ENCODE assay signal across 21 cellular contexts in genomic region chr5:57394421-57395210, GRCh38.
"Had no signal": no experiment of that assay in that cellular context is flagged by ENCODE, and none has a peak within 500 bp of the region (broad histone marks: within the 10 kb centered on the region; RNA-seq: fewer than 3 reads in every experiment).

No MANE protein-coding gene starts in this region.

- H3K4me2 ChIP-seq: hepatocyte, smooth muscle cell had no signal

- H3K36me3 ChIP-seq: left ventricle myocardium inferior, ovary, right atrium auricular region, right lobe of liver, transverse colon, upper lobe of right lung had no signal

- H3K9me3 ChIP-seq: ovary, right atrium auricular region, right lobe of liver, transverse colon, upper lobe of right lung had no signal

- H3K27ac ChIP-seq: hepatocyte, left ventricle myocardium inferior, ovary, right atrium auricular region, right lobe of liver, transverse colon, upper lobe of right lung had no signal

- H2AFZ ChIP-seq: hepatocyte had no signal

- H3K4me1 ChIP-seq: left ventricle myocardium inferior, right atrium auricular region, right lobe of liver, transverse colon, upper lobe of right lung had no signal

- H3K79me2 ChIP-seq: hepatocyte had no signal

- H3K4me3 ChIP-seq: hepatocyte, left ventricle myocardium inferior, lung, ovary, right atrium auricular region, right lobe of liver, smooth muscle cell, transverse colon, upper lobe of right lung had no signal

- ATAC-seq: natural killer cell; right lobe of liver; stimulated activated memory B cell treated with anti-CD40 and anti-IgM and Interleukin-4, amounts not matched to agents 10 μg/mL and 1 μg/mL and 100 μg/mL, for 72 hours; stimulated activated naive CD8-positive, alpha-beta T cell treated with anti-CD3 and anti-CD28 coated beads, Interleukin-15, amount 100 ng/mL, for 72 hours; upper lobe of right lung had no signal

- DNase-seq: islet precursor cell; left ventricle myocardium inferior; naive B cell; natural killer cell; nephron progenitor cell; ovary; right lobe of liver; stimulated activated CD4-positive, alpha-beta T cell treated with anti-CD3 and anti-CD28 coated beads, Interleukin-1b, Interleukin-23, amount 100 ng/mL, for 48 hours; stimulated activated CD4-positive, alpha-beta T cell treated with anti-CD3 and anti-CD28 coated beads, Interleukin-2, amount 100 ng/mL, for 48 hours; stimulated activated CD4-positive, alpha-beta T cell treated with anti-CD3 and anti-CD28 coated beads, Interleukin-4, amount 100 ng/mL, for 4 hours; stimulated activated CD8-positive, alpha-beta memory T cell treated with anti-CD3 and anti-CD28 coated beads, Interleukin-4, amount 100 ng/mL, for 48 hours; stimulated activated naive CD4-positive, alpha-beta T cell treated with Interleukin-2 at 50 U/mL for 16 hours; stimulated activated naive CD8-positive, alpha-beta T cell treated with anti-CD3 and anti-CD28 coated beads, Interleukin-15, amount 100 ng/mL, for 72 hours; substantia nigra; transverse colon; upper lobe of right lung had no signal

- H3K27me3 ChIP-seq: hepatocyte, ovary, right atrium auricular region, right lobe of liver, transverse colon, upper lobe of right lung had no signal
